ENCODE assay signal across 1 cellular context in the genomic region with DNA sequence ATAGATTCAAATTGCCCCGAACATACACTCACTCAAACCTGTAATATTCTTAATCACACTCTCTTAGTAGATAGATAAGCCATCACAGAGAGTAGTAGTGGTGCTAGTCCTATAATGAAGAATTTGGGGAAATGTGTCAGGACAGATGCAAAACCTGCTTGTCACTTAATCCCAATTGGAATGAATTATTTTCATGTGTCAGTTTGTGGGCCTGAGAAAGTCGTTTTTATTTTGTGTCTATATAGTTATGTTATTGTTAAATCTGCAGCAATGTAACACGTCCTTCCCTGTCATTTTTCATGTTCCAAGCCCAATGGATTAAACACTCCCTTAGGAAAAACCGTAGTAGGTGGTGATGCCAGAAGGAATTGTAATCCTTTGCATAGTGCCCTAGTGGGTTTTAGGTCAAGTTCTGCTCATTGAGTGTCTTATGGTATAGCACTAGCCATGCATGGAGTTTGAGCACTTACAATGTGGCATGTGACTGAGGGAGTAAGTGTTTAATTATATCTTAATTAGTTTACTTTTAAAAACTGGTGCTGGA.
TF ChIP-seq lines count a peak whose summit lies in the region.

No MANE protein-coding gene starts in this region.

TF ChIP-seq in K562, 482 proteins besides CTCF, POLR2A, EP300 and RAD21 (continued from another document and continues in another):
- TF ChIP-seq MXI1 (IDR thresholded peaks at IDR 0.05; ENCODE audit: low read depth, low read length) (0 out of 2 replicates have a peak, but pooled peaks have one; percentile 16), TCF3 (CRISPR knock-in tag; IDR thresholded peaks at IDR 0.05) (no peak), SIN3A (IDR thresholded peaks at IDR 0.05; ENCODE audit: borderline replicate concordance in 2 of 2, control insufficient read depth in 1 of 2, low read depth in 2 of 2, low read length in 2 of 2) (peak in 1 of 2 experiments; percentile 43; a peak in 1 of 4 replicates), CTBP1 (IDR thresholded peaks at IDR 0.05; ENCODE audit: borderline replicate concordance) (no peak), ZNF140 (CRISPR knock-in tag; IDR thresholded peaks at IDR 0.05) (no peak), RB1 (IDR thresholded peaks at IDR 0.05; ENCODE audit: low read depth) (no peak), DIDO1 (tag; IDR thresholded peaks at IDR 0.05; ENCODE audit: low read depth) (no peak), WHSC1 (IDR thresholded peaks at IDR 0.05; ENCODE audit: low read length) (no peak), PHB (CRISPR knock-in tag; IDR thresholded peaks at IDR 0.05) (no peak), CREB1 (IDR thresholded peaks at IDR 0.05) (0 out of 2 replicates have a peak, but pooled peaks have one; percentile 11), CREB1 (CRISPR knock-in tag; IDR thresholded peaks at IDR 0.05) (no peak), GTF2F1 (IDR thresholded peaks at IDR 0.05; ENCODE audit: low read depth, low read length) (no peak), ZNF224 (CRISPR knock-in tag; IDR thresholded peaks at IDR 0.05) (no peak), JUND (IDR thresholded peaks at IDR 0.05; ENCODE audit: borderline replicate concordance, low read depth, low read length) (no peak), JUND (tag; IDR thresholded peaks at IDR 0.05; ENCODE audit: borderline replicate concordance, low read depth, low read length) (no peak), TGIF2 (CRISPR knock-in tag; IDR thresholded peaks at IDR 0.05) (0 out of 2 replicates have a peak, but pooled peaks have one; percentile 62), STAT5A (IDR thresholded peaks at IDR 0.05; ENCODE audit: borderline replicate concordance, low read length) (0 out of 2 replicates have a peak, but pooled peaks have one; percentile 1), HMG20A (CRISPR knock-in tag; conservative IDR thresholded peaks at IDR 0.05) (no peak), ZNF217 (CRISPR knock-in tag; IDR thresholded peaks at IDR 0.05) (no peak), SPI1 (IDR thresholded peaks at IDR 0.05; ENCODE audit: borderline replicate concordance, low read depth, low read length) (no peak), ZNF3 (CRISPR knock-in tag; IDR thresholded peaks at IDR 0.05) (no peak), ILK (tag; IDR thresholded peaks at IDR 0.05; ENCODE audit: borderline replicate concordance, low read depth) (no peak), RBFOX2 (IDR thresholded peaks at IDR 0.05; ENCODE audit: low read depth, low read length) (peak; percentile 75)
- TF ChIP-seq, protein P1, sequence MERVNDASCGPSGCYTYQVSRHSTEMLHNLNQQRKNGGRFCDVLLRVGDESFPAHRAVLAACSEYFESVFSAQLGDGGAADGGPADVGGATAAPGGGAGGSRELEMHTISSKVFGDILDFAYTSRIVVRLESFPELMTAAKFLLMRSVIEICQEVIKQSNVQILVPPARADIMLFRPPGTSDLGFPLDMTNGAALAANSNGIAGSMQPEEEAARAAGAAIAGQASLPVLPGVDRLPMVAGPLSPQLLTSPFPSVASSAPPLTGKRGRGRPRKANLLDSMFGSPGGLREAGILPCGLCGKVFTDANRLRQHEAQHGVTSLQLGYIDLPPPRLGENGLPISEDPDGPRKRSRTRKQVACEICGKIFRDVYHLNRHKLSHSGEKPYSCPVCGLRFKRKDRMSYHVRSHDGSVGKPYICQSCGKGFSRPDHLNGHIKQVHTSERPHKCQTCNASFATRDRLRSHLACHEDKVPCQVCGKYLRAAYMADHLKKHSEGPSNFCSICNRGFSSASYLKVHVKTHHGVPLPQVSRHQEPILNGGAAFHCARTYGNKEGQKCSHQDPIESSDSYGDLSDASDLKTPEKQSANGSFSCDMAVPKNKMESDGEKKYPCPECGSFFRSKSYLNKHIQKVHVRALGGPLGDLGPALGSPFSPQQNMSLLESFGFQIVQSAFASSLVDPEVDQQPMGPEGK (CRISPR knock-in tag; IDR thresholded peaks at IDR 0.05; ENCODE audit: borderline replicate concordance), result peak; percentile 76; the same call in 1 of the 2 replicates
- TF ChIP-seq, protein P2, sequence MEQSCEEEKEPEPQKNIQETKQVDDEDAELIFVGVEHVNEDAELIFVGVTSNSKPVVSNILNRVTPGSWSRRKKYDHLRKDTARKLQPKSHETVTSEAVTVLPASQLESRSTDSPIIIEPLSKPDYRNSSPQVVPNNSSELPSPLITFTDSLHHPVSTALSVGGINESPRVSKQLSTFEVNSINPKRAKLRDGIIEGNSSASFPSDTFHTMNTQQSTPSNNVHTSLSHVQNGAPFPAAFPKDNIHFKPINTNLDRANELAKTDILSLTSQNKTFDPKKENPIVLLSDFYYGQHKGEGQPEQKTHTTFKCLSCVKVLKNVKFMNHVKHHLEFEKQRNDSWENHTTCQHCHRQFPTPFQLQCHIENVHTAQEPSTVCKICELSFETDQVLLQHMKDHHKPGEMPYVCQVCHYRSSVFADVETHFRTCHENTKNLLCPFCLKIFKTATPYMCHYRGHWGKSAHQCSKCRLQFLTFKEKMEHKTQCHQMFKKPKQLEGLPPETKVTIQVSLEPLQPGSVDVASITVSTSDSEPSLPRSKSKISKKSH (CRISPR knock-in tag; IDR thresholded peaks at IDR 0.05), result no peak
- TF ChIP-seq, protein P3, sequence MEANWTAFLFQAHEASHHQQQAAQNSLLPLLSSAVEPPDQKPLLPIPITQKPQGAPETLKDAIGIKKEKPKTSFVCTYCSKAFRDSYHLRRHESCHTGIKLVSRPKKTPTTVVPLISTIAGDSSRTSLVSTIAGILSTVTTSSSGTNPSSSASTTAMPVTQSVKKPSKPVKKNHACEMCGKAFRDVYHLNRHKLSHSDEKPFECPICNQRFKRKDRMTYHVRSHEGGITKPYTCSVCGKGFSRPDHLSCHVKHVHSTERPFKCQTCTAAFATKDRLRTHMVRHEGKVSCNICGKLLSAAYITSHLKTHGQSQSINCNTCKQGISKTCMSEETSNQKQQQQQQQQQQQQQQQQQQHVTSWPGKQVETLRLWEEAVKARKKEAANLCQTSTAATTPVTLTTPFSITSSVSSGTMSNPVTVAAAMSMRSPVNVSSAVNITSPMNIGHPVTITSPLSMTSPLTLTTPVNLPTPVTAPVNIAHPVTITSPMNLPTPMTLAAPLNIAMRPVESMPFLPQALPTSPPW (CRISPR knock-in tag; IDR thresholded peaks at IDR 0.05), result no peak
- TF ChIP-seq, protein P4, sequence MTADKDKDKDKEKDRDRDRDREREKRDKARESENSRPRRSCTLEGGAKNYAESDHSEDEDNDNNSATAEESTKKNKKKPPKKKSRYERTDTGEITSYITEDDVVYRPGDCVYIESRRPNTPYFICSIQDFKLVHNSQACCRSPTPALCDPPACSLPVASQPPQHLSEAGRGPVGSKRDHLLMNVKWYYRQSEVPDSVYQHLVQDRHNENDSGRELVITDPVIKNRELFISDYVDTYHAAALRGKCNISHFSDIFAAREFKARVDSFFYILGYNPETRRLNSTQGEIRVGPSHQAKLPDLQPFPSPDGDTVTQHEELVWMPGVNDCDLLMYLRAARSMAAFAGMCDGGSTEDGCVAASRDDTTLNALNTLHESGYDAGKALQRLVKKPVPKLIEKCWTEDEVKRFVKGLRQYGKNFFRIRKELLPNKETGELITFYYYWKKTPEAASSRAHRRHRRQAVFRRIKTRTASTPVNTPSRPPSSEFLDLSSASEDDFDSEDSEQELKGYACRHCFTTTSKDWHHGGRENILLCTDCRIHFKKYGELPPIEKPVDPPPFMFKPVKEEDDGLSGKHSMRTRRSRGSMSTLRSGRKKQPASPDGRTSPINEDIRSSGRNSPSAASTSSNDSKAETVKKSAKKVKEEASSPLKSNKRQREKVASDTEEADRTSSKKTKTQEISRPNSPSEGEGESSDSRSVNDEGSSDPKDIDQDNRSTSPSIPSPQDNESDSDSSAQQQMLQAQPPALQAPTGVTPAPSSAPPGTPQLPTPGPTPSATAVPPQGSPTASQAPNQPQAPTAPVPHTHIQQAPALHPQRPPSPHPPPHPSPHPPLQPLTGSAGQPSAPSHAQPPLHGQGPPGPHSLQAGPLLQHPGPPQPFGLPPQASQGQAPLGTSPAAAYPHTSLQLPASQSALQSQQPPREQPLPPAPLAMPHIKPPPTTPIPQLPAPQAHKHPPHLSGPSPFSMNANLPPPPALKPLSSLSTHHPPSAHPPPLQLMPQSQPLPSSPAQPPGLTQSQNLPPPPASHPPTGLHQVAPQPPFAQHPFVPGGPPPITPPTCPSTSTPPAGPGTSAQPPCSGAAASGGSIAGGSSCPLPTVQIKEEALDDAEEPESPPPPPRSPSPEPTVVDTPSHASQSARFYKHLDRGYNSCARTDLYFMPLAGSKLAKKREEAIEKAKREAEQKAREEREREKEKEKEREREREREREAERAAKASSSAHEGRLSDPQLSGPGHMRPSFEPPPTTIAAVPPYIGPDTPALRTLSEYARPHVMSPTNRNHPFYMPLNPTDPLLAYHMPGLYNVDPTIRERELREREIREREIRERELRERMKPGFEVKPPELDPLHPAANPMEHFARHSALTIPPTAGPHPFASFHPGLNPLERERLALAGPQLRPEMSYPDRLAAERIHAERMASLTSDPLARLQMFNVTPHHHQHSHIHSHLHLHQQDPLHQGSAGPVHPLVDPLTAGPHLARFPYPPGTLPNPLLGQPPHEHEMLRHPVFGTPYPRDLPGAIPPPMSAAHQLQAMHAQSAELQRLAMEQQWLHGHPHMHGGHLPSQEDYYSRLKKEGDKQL (CRISPR knock-in tag; IDR thresholded peaks at IDR 0.05; ENCODE audit: borderline replicate concordance), result 0 out of 2 replicates have a peak, but pooled peaks have one; percentile 87
- TF ChIP-seq, protein P5, sequence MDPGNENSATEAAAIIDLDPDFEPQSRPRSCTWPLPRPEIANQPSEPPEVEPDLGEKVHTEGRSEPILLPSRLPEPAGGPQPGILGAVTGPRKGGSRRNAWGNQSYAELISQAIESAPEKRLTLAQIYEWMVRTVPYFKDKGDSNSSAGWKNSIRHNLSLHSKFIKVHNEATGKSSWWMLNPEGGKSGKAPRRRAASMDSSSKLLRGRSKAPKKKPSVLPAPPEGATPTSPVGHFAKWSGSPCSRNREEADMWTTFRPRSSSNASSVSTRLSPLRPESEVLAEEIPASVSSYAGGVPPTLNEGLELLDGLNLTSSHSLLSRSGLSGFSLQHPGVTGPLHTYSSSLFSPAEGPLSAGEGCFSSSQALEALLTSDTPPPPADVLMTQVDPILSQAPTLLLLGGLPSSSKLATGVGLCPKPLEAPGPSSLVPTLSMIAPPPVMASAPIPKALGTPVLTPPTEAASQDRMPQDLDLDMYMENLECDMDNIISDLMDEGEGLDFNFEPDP (CRISPR knock-in tag; IDR thresholded peaks at IDR 0.05), result no peak
- TF ChIP-seq, protein P6, sequence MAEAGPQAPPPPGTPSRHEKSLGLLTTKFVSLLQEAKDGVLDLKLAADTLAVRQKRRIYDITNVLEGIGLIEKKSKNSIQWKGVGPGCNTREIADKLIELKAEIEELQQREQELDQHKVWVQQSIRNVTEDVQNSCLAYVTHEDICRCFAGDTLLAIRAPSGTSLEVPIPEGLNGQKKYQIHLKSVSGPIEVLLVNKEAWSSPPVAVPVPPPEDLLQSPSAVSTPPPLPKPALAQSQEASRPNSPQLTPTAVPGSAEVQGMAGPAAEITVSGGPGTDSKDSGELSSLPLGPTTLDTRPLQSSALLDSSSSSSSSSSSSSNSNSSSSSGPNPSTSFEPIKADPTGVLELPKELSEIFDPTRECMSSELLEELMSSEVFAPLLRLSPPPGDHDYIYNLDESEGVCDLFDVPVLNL (CRISPR knock-in tag; IDR thresholded peaks at IDR 0.05; ENCODE audit: low read depth), result no peak
- TF ChIP-seq, protein P7, sequence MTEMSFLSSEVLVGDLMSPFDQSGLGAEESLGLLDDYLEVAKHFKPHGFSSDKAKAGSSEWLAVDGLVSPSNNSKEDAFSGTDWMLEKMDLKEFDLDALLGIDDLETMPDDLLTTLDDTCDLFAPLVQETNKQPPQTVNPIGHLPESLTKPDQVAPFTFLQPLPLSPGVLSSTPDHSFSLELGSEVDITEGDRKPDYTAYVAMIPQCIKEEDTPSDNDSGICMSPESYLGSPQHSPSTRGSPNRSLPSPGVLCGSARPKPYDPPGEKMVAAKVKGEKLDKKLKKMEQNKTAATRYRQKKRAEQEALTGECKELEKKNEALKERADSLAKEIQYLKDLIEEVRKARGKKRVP (CRISPR knock-in tag; IDR thresholded peaks at IDR 0.05), result no peak
- TF ChIP-seq, protein P8, sequence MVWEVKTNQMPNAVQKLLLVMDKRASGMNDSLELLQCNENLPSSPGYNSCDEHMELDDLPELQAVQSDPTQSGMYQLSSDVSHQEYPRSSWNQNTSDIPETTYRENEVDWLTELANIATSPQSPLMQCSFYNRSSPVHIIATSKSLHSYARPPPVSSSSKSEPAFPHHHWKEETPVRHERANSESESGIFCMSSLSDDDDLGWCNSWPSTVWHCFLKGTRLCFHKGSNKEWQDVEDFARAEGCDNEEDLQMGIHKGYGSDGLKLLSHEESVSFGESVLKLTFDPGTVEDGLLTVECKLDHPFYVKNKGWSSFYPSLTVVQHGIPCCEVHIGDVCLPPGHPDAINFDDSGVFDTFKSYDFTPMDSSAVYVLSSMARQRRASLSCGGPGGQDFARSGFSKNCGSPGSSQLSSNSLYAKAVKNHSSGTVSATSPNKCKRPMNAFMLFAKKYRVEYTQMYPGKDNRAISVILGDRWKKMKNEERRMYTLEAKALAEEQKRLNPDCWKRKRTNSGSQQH (CRISPR knock-in tag; IDR thresholded peaks at IDR 0.05), result no peak
- TF ChIP-seq, protein P9, sequence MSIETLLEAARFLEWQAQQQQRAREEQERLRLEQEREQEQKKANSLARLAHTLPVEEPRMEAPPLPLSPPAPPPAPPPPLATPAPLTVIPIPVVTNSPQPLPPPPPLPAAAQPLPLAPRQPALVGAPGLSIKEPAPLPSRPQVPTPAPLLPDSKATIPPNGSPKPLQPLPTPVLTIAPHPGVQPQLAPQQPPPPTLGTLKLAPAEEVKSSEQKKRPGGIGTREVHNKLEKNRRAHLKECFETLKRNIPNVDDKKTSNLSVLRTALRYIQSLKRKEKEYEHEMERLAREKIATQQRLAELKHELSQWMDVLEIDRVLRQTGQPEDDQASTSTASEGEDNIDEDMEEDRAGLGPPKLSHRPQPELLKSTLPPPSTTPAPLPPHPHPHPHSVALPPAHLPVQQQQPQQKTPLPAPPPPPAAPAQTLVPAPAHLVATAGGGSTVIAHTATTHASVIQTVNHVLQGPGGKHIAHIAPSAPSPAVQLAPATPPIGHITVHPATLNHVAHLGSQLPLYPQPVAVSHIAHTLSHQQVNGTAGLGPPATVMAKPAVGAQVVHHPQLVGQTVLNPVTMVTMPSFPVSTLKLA (conservative IDR thresholded peaks at IDR 0.05), result no peak; a peak in 1 of 4 replicates
- TF ChIP-seq, protein P10, sequence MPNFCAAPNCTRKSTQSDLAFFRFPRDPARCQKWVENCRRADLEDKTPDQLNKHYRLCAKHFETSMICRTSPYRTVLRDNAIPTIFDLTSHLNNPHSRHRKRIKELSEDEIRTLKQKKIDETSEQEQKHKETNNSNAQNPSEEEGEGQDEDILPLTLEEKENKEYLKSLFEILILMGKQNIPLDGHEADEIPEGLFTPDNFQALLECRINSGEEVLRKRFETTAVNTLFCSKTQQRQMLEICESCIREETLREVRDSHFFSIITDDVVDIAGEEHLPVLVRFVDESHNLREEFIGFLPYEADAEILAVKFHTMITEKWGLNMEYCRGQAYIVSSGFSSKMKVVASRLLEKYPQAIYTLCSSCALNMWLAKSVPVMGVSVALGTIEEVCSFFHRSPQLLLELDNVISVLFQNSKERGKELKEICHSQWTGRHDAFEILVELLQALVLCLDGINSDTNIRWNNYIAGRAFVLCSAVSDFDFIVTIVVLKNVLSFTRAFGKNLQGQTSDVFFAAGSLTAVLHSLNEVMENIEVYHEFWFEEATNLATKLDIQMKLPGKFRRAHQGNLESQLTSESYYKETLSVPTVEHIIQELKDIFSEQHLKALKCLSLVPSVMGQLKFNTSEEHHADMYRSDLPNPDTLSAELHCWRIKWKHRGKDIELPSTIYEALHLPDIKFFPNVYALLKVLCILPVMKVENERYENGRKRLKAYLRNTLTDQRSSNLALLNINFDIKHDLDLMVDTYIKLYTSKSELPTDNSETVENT (CRISPR knock-in tag; IDR thresholded peaks at IDR 0.05), result peak; percentile 75; the same call in 1 of the 2 replicates
